Comparison of ENCODE assay signal across 2 cellular contexts in genomic region chr1:59914791-59915190, GRCh38. TPM values are rescaled to one million over a fixed set of nuclear protein-coding genes. Genes with fewer than 3 reads are reported as not detected.
"Had no signal": no experiment of that assay in that cellular context is flagged by ENCODE, and none has a peak within 500 bp of the region (broad histone marks: within the 10 kb centered on the region; RNA-seq: fewer than 3 reads in every experiment).

No MANE protein-coding gene starts in this region.

RNA-seq across cellular contexts. Expression of gene CYP2J2, which starts 11.8 kb away (rescaled TPM):
- total RNA-seq: dermis blood vessel endothelial cell, mesenteric fat pad had no signal
